ENCODE assay signal across 8 cellular contexts in genomic region chr9:97697837-97698236, GRCh38. TPM values are rescaled to one million over a fixed set of nuclear protein-coding genes. Genes with fewer than 3 reads are reported as not detected.
A peak's percentile ranks its signal among the peaks of the same experiment; 100 is the strongest.
DNase-seq lines count a peak whose midpoint lies in the region; ATAC-seq and TF ChIP-seq lines count a peak whose summit lies in the region.

No MANE protein-coding gene starts in this region.

- no peak for ATAC-seq in activated CD8-positive, alpha-beta T cell treated with anti-CD3 and anti-CD28 coated beads, Interleukin-2, amount 10 ng/mL, durations not matched to agents 7 days and 5 days
- ATAC-seq in HG03175 (IDR thresholded peaks at IDR 0.05; ENCODE audit: unreplicated experiment): no peak

- peaks cover 12% of the 10 kb centered on the region for H3K36me3 Mint-ChIP-seq in activated CD8-positive, alpha-beta T cell treated with anti-CD3 and anti-CD28 coated beads, Interleukin-2, amount 10 ng/mL, durations not matched to agents 7 days and 5 days (ENCODE audit: low read depth)

- H3K9me3 ChIP-seq in stomach: no peaks in the 10 kb centered on the region

- POLR2A ChIA-PET in activated CD8-positive, alpha-beta T cell treated with anti-CD3 and anti-CD28 coated beads, Interleukin-2, amount 10 ng/mL, durations not matched to agents 7 days and 5 days (lab: Charles Lee): interaction anchor here (0.9 to 2.0 kb wide), 5 partner anchors 8 to 558 kb away, joined by 3 to 12 read pairs (median 6); partner anchors contain the start of genes TBC1D2 and TRMO

- H3K4me1 ChIP-seq in stomach: peaks cover 14 to 43% (median 35%) of the 10 kb centered on the region in 4 donors

- H3K27me3 Mint-ChIP-seq in activated CD8-positive, alpha-beta T cell treated with anti-CD3 and anti-CD28 coated beads, Interleukin-2, amount 10 ng/mL, durations not matched to agents 7 days and 5 days (ENCODE audit: low read depth): peaks cover 9% of the 10 kb centered on the region

- intact Hi-C loops in stomach (cut with DNase I; ENCODE audit: low total_unique reads): no loop called here

- H3K27me3 ChIP-seq in layer of hippocampus (ENCODE audit: control insufficient read depth, insufficient read depth, low read length): no peaks in the 10 kb centered on the region
- no peaks in the 10 kb centered on the region for H3K27me3 ChIP-seq in stomach

- H3K9me3 Mint-ChIP-seq in activated CD8-positive, alpha-beta T cell treated with anti-CD3 and anti-CD28 coated beads, Interleukin-2, amount 10 ng/mL, durations not matched to agents 7 days and 5 days (ENCODE audit: insufficient read depth): no peaks in the 10 kb centered on the region

- CTCF ChIA-PET in activated CD8-positive, alpha-beta T cell treated with anti-CD3 and anti-CD28 coated beads, Interleukin-2, amount 10 ng/mL, durations not matched to agents 7 days and 5 days (lab: Charles Lee): interaction anchor here (1.4 to 3.0 kb wide), 6 partner anchors 11 to 224 kb away, joined by 3 to 14 read pairs (median 5); partner anchors contain the start of gene TRMO

- H3K27ac ChIP-seq in layer of hippocampus (ENCODE audit: low read depth, low read length): peak overlapping the region; percentile 77
- peak overlapping the region; percentile 91 to 97 (median 95) for H3K27ac ChIP-seq in stomach

- DNase-seq in NCI-H82 (lab: John Stamatoyannopoulos, UW): peak; percentile 8
- DNase-seq in NCI-H82 treated with DMSO at 0.1 percent for 48 hours (lab: John Stamatoyannopoulos, UW; ENCODE audit: unreplicated experiment): no peak
- no peak for DNase-seq in activated CD8-positive, alpha-beta T cell treated with anti-CD3 and anti-CD28 coated beads, Interleukin-2, amount 10 ng/mL, durations not matched to agents 7 days and 5 days
- no peak for DNase-seq in stomach
- DNase-seq in activated gamma-delta T cell (lab: John Stamatoyannopoulos, UW): no peak
- no peak for DNase-seq in middle frontal gyrus (ENCODE audit: extremely low spot score, low spot score)

- TF ChIP-seq POLR2A in stomach (IDR thresholded peaks at IDR 0.05): no peak

- peaks cover 3 to 5% (median 5%) of the 10 kb centered on the region in 4 donors for H3K36me3 ChIP-seq in stomach

- TF ChIP-seq EP300 in stomach (IDR thresholded peaks at IDR 0.05): no peak

- H3K27ac Mint-ChIP-seq in activated CD8-positive, alpha-beta T cell treated with anti-CD3 and anti-CD28 coated beads, Interleukin-2, amount 10 ng/mL, durations not matched to agents 7 days and 5 days: peak overlapping the region; percentile 88

- no peak for TF ChIP-seq CTCF in stomach (IDR thresholded peaks at IDR 0.05)

- peak overlapping the region; percentile 81 for H3K4me3 Mint-ChIP-seq in activated CD8-positive, alpha-beta T cell treated with anti-CD3 and anti-CD28 coated beads, Interleukin-2, amount 10 ng/mL, durations not matched to agents 7 days and 5 days

- WGBS in stomach, 5 donors: 21 to 47% (median 28%) methylated on average over 1 of the region's 1 CpG

- peak overlapping the region in 3 of 4 donors; percentile 80 to 94 (median 80) for H3K4me3 ChIP-seq in stomach

- peaks cover 55% of the 10 kb centered on the region for H3K4me1 Mint-ChIP-seq in activated CD8-positive, alpha-beta T cell treated with anti-CD3 and anti-CD28 coated beads, Interleukin-2, amount 10 ng/mL, durations not matched to agents 7 days and 5 days (ENCODE audit: low read depth)

RNA-seq across cellular contexts. Expression of gene XPA, which starts 0.7 kb away (rescaled TPM):
- total RNA-seq in activated CD8-positive, alpha-beta T cell treated with anti-CD3 and anti-CD28 coated beads, Interleukin-2, amount 10 ng/mL, durations not matched to agents 7 days and 5 days: 10 to 100 TPM; 10.2 TPM
- 10 to 100 TPM in 4 of 5 donors, 1 to 10 TPM in 1; 1.3 to 31.0 (median 25.7) TPM for total RNA-seq in stomach
- 10 to 100 TPM; 21.6 to 26.6 (median 22.1) TPM for polyA plus RNA-seq in stomach
